In the genomic region with DNA sequence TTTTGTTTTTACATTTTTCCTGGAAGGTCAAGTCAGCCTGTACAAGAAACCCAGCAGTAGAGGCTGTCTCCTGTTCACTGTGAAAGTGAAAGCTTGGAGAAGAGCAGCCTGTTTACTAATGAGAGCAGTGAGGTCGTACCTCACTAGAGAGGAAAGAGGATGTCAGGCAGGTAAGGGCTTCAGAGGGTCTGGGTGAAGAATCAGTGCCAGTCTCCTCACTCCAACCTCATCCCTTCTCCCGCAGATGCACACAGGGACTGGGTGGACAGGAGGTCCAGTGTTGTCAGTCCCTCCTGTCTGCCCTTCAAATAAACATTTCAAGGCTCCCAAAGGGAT, we compare ENCODE assay signal across 14 cellular contexts.
DNase-seq lines count a peak whose midpoint lies in the region; ATAC-seq, FAIRE-seq and TF ChIP-seq lines count a peak whose summit lies in the region.
"Had no signal": no experiment of that assay in that cellular context is flagged by ENCODE, and none has a peak within 500 bp of the region (broad histone marks: within the 10 kb centered on the region; RNA-seq: fewer than 3 reads in every experiment).

No MANE protein-coding gene starts in this region.

- H3K4me1 Mint-ChIP-seq in activated T-cell treated with anti-CD3 and anti-CD28 coated beads, Interleukin-2, amount 50 U/mL, for 4 hours (ENCODE audit: low read depth) = peaks cover 23% of the 10 kb centered on the region
- H3K4me1 Mint-ChIP-seq in stimulated activated naive CD8-positive, alpha-beta T cell treated with anti-CD3 and anti-CD28 coated beads, Interleukin-15, amount 100 ng/mL, for 72 hours = peaks cover 18% of the 10 kb centered on the region
- H3K4me1 Mint-ChIP-seq: B cell had no signal

- FAIRE-seq in GM12892 (lab: Jason Lieb, UNC) = no peak

- TF ChIP-seq CTCF in OCI-LY3 (IDR thresholded peaks at IDR 0.05; ENCODE audit: low read depth, low read length) = no peak

- no peaks in the 10 kb centered on the region for H3K27me3 Mint-ChIP-seq in activated T-cell treated with anti-CD3 and anti-CD28 coated beads, Interleukin-2, amount 50 U/mL, for 4 hours (ENCODE audit: low read depth)
- H3K27me3 Mint-ChIP-seq in stimulated activated naive CD8-positive, alpha-beta T cell treated with anti-CD3 and anti-CD28 coated beads, Interleukin-15, amount 100 ng/mL, for 72 hours = no peaks in the 10 kb centered on the region
- H3K27me3 Mint-ChIP-seq: B cell had no signal

- H3K36me3 ChIP-seq in OCI-LY3 (replicated peaks; ENCODE audit: low read depth, low read length) = no peaks in the 10 kb centered on the region
- no peaks in the 10 kb centered on the region for H3K36me3 ChIP-seq in effector memory CD4-positive, alpha-beta T cell (ENCODE audit: control insufficient read depth, insufficient read depth, low read length)
- H3K36me3 ChIP-seq: sigmoid colon, uterus had no signal

- H2AFZ ChIP-seq in OCI-LY3 (ENCODE audit: low read depth, low read length) = peak overlapping the region; percentile 34; the same call in 1 of the 2 replicates

- ATAC-seq in activated T-cell treated with anti-CD3 and anti-CD28 coated beads, Interleukin-2, amount 50 U/mL, for 4 hours = peak; percentile 63 to 81
- ATAC-seq in stimulated activated naive CD8-positive, alpha-beta T cell treated with anti-CD3 and anti-CD28 coated beads, Interleukin-15, amount 100 ng/mL, for 72 hours = peak; percentile 89
- no peak for ATAC-seq in HG03520 (IDR thresholded peaks at IDR 0.05; ENCODE audit: unreplicated experiment)
- ATAC-seq: body of pancreas had no signal

- H3K9ac ChIP-seq in OCI-LY3 (ENCODE audit: low read length) = no peak overlapping the region

- H3K4me3 Mint-ChIP-seq in activated T-cell treated with anti-CD3 and anti-CD28 coated beads, Interleukin-2, amount 50 U/mL, for 4 hours = peak overlapping the region; percentile 75
- H3K4me3 Mint-ChIP-seq in stimulated activated naive CD8-positive, alpha-beta T cell treated with anti-CD3 and anti-CD28 coated beads, Interleukin-15, amount 100 ng/mL, for 72 hours = peak overlapping the region; percentile 49 to 69
- H3K4me3 Mint-ChIP-seq: B cell had no signal

- no peaks in the 10 kb centered on the region for H3K9me3 ChIP-seq in OCI-LY3 (ENCODE audit: insufficient read depth, low read length)
- no peaks in the 10 kb centered on the region for H3K9me3 ChIP-seq in effector memory CD4-positive, alpha-beta T cell (ENCODE audit: control insufficient read depth, low read length)
- H3K9me3 ChIP-seq: body of pancreas, sigmoid colon, uterus had no signal

- H3K27ac Mint-ChIP-seq in stimulated activated naive CD8-positive, alpha-beta T cell treated with anti-CD3 and anti-CD28 coated beads, Interleukin-15, amount 100 ng/mL, for 72 hours = peak overlapping the region; percentile 79 to 91
- H3K27ac Mint-ChIP-seq: B cell had no signal

- H3K4me1 ChIP-seq in OCI-LY3 (ENCODE audit: low read length) = peaks cover 7% of the 10 kb centered on the region
- H3K4me1 ChIP-seq in effector memory CD4-positive, alpha-beta T cell (ENCODE audit: control insufficient read depth, insufficient read depth, low read length, poor library complexity, severe bottlenecking) = no peaks in the 10 kb centered on the region
- H3K4me1 ChIP-seq: body of pancreas, uterus had no signal

- H3K4me2 ChIP-seq in OCI-LY3 (ENCODE audit: low read length) = peak overlapping the region; percentile 31

- no peaks in the 10 kb centered on the region for H3K27me3 ChIP-seq in OCI-LY3 (ENCODE audit: low read depth, low read length)
- no peaks in the 10 kb centered on the region for H3K27me3 ChIP-seq in effector memory CD4-positive, alpha-beta T cell (replicated peaks; ENCODE audit: control insufficient read depth, insufficient read depth, low read length, poor library complexity, severe bottlenecking)
- H3K27me3 ChIP-seq: body of pancreas, sigmoid colon, uterus had no signal

- H4K20me1 ChIP-seq in OCI-LY3 (ENCODE audit: insufficient read depth, low read length) = no peaks in the 10 kb centered on the region

- no peak overlapping the region for H3K27ac ChIP-seq in OCI-LY3 (ENCODE audit: low read length)
- no peak overlapping the region for H3K27ac ChIP-seq in effector memory CD4-positive, alpha-beta T cell (ENCODE audit: insufficient read depth, low read length, poor library complexity, severe bottlenecking)
- H3K27ac ChIP-seq: body of pancreas, sigmoid colon, uterus had no signal

- H3K4me3 ChIP-seq in OCI-LY3 (ENCODE audit: low read length) = no peak overlapping the region
- peak overlapping the region; percentile 39 for H3K4me3 ChIP-seq in effector memory CD4-positive, alpha-beta T cell (ENCODE audit: insufficient read depth, low read depth, low read length, poor library complexity, severe bottlenecking)
- H3K4me3 ChIP-seq: body of pancreas, sigmoid colon, uterus had no signal

- H3K36me3 Mint-ChIP-seq in activated T-cell treated with anti-CD3 and anti-CD28 coated beads, Interleukin-2, amount 50 U/mL, for 4 hours (ENCODE audit: insufficient read depth) = no peaks in the 10 kb centered on the region

- no peaks in the 10 kb centered on the region for H3K79me2 ChIP-seq in OCI-LY3 (ENCODE audit: low read length)

- H3K9me3 Mint-ChIP-seq in activated T-cell treated with anti-CD3 and anti-CD28 coated beads, Interleukin-2, amount 50 U/mL, for 4 hours = no peaks in the 10 kb centered on the region
- H3K9me3 Mint-ChIP-seq in stimulated activated naive CD8-positive, alpha-beta T cell treated with anti-CD3 and anti-CD28 coated beads, Interleukin-15, amount 100 ng/mL, for 72 hours = no peaks in the 10 kb centered on the region

- no peak for TF ChIP-seq POLR2A in GM12892 (IDR thresholded peaks at IDR 0.05; ENCODE audit: low read depth, low read length)

- no peak for DNase-seq in activated T-cell treated with anti-CD3 and anti-CD28 coated beads, Interleukin-2, amount 50 U/mL, for 4 hours
- DNase-seq in activated T-cell treated with anti-CD3 and anti-CD28 coated beads for 4 hours (no peak), GM12892 (ENCODE audit: insufficient read length) (no peak), cerebellar nuclear complex (lab: John Stamatoyannopoulos, UW) (no peak)
- DNase-seq in effector memory CD4-positive, alpha-beta T cell = no peak
- DNase-seq in stimulated activated naive CD8-positive, alpha-beta T cell treated with anti-CD3 and anti-CD28 coated beads, Interleukin-15, amount 100 ng/mL, for 72 hours = peak in 1 of 2 donors; percentile 10
- DNase-seq: body of pancreas, hypothalamus, NCI-H1436 treated with DMSO at 0.1 percent for 48 hours, sigmoid colon, uterus had no signal
